In genomic region chr7:107944776-107945175, GRCh38 we compare ENCODE assay signal across 20 cellular contexts. TPM values are rescaled to one million over a fixed set of nuclear protein-coding genes. Genes with fewer than 3 reads are reported as not detected.
DNase-seq lines count a peak whose midpoint lies in the region; ATAC-seq and TF ChIP-seq lines count a peak whose summit lies in the region.
"Had no signal": no experiment of that assay in that cellular context is flagged by ENCODE, and none has a peak within 500 bp of the region (broad histone marks: within the 10 kb centered on the region; RNA-seq: fewer than 3 reads in every experiment).

No MANE protein-coding gene starts in this region.

- H3K4me3 ChIP-seq in HEK293 (ENCODE audit: low read depth, low read length) (no peak overlapping the region), esophagus muscularis mucosa (no peak overlapping the region), testis (no peak overlapping the region)

- CTCF ChIA-PET in HEK293 (lab: Yijun Ruan, JAX), result no interaction called here
- CTCF ChIA-PET in activated CD4-positive, alpha-beta T cell treated with anti-CD3 and anti-CD28 coated beads for 36 hours (lab: Charles Lee), result interaction anchor here (0.5 kb wide), 1 partner anchor 328 kb away, joined by 3 read pairs; no protein-coding TSS in a partner anchor

- no peak for TF ChIP-seq EP300 in esophagus muscularis mucosa (IDR thresholded peaks at IDR 0.05)

- H3K9me3 ChIP-seq in HEK293 (ENCODE audit: control insufficient read depth, insufficient read depth, low read depth, low read length) (no peaks in the 10 kb centered on the region), esophagus muscularis mucosa (no peaks in the 10 kb centered on the region), testis (no peaks in the 10 kb centered on the region)

- H3K27me3 Mint-ChIP-seq in nephron (ENCODE audit: low read depth), result no peaks in the 10 kb centered on the region
- H3K27me3 Mint-ChIP-seq in activated CD4-positive, alpha-beta T cell treated with anti-CD3 and anti-CD28 coated beads for 36 hours, result no peaks in the 10 kb centered on the region

- peaks cover 48% of the 10 kb centered on the region for H3K4me1 Mint-ChIP-seq in nephron
- H3K4me1 Mint-ChIP-seq in activated CD4-positive, alpha-beta T cell treated with anti-CD3 and anti-CD28 coated beads for 36 hours, result no peaks in the 10 kb centered on the region

- no peak for DNase-seq in esophagus muscularis mucosa (ENCODE audit: extremely low spot score)
- DNase-seq in testis, result no peak
- DNase-seq in NCI-H2171 (lab: John Stamatoyannopoulos, UW), result no peak
- DNase-seq in activated CD4-positive, alpha-beta T cell treated with anti-CD3 and anti-CD28 coated beads for 36 hours, result no peak
- DNase-seq in ecto neural progenitor cell (ENCODE audit: low spot score), result no peak
- DNase-seq: AML-193; C1 segment of cervical spinal cord; CD8-positive, alpha-beta T cell; DND-41; H7; HFFc6; IMR-90; NCI-H1105; NCI-H146; NCI-H2029 treated with DMSO at 0.1 percent for 48 hours; NCI-H526; Right ventricle myocardium superior had no signal

- H3K36me3 Mint-ChIP-seq in nephron (ENCODE audit: low read depth), result peaks cover 89% of the 10 kb centered on the region
- H3K36me3 Mint-ChIP-seq in activated CD4-positive, alpha-beta T cell treated with anti-CD3 and anti-CD28 coated beads for 36 hours (ENCODE audit: low read depth), result peaks cover 4% of the 10 kb centered on the region

- no peak for ATAC-seq in activated CD4-positive, alpha-beta T cell treated with anti-CD3 and anti-CD28 coated beads for 36 hours
- ATAC-seq: CD8-positive, alpha-beta T cell had no signal

- H3K4me1 ChIP-seq in HEK293 (ENCODE audit: control insufficient read depth, insufficient read depth, low read length), result peaks cover 2% of the 10 kb centered on the region; the same call in 1 of the 2 replicates
- peaks cover 58 to 80% (median 79%) of the 10 kb centered on the region in 4 donors for H3K4me1 ChIP-seq in esophagus muscularis mucosa
- H3K4me1 ChIP-seq in testis, result peaks cover 24% of the 10 kb centered on the region

- intact Hi-C loops in esophagus muscularis mucosa (cut with DNase I) (no loop called here), testis (cut with DNase I; ENCODE audit: low total_unique reads) (no loop called here)
- intact Hi-C loops in activated CD4-positive, alpha-beta T cell treated with anti-CD3 and anti-CD28 coated beads for 36 hours (cut with DNase I, micrococcal nuclease), result no loop called here

- H3K27ac ChIP-seq in HEK293 (ENCODE audit: extremely low read depth, low read depth, low read length), result no peak overlapping the region
- peak overlapping the region; percentile 43 to 86 (median 60) for H3K27ac ChIP-seq in esophagus muscularis mucosa (replicated peaks in 1 of 4)
- H3K27ac ChIP-seq in testis, result peak overlapping the region; percentile 29 to 65
- H3K27ac ChIP-seq: KMS-11 had no signal

- no peaks in the 10 kb centered on the region for H3K9me3 Mint-ChIP-seq in nephron
- H3K9me3 Mint-ChIP-seq in activated CD4-positive, alpha-beta T cell treated with anti-CD3 and anti-CD28 coated beads for 36 hours (ENCODE audit: low read depth), result no peaks in the 10 kb centered on the region
- H3K9me3 Mint-ChIP-seq: CD8-positive, alpha-beta T cell; HFFc6 had no signal

- peak overlapping the region in 2 of 3 experiments; percentile 20 to 65 for H3K27ac Mint-ChIP-seq in nephron
- no peak overlapping the region for H3K27ac Mint-ChIP-seq in activated CD4-positive, alpha-beta T cell treated with anti-CD3 and anti-CD28 coated beads for 36 hours
- H3K27ac Mint-ChIP-seq: CD8-positive, alpha-beta T cell had no signal

- H3K4me3 Mint-ChIP-seq in nephron, result no peak overlapping the region
- H3K4me3 Mint-ChIP-seq in activated CD4-positive, alpha-beta T cell treated with anti-CD3 and anti-CD28 coated beads for 36 hours, result no peak overlapping the region
- H3K4me3 Mint-ChIP-seq: CD8-positive, alpha-beta T cell; HFFc6 had no signal

- POLR2A ChIA-PET in HEK293 (lab: Yijun Ruan, JAX), result no interaction called here
- POLR2A ChIA-PET in activated CD4-positive, alpha-beta T cell treated with anti-CD3 and anti-CD28 coated beads for 36 hours (lab: Charles Lee), result no interaction called here

- H3K36me3 ChIP-seq in HEK293 (ENCODE audit: control insufficient read depth in 2 of 2, insufficient read depth in 1 of 2, low read length in 2 of 2) (peaks cover 4 to 39% of the 10 kb centered on the region in 2 experiments), esophagus muscularis mucosa (peaks cover 0 to 73% (median 46%) of the 10 kb centered on the region in 4 donors), testis (ENCODE audit: low read depth, missing control alignments) (no peaks in the 10 kb centered on the region)

- no peak for TF ChIP-seq POLR2A in esophagus muscularis mucosa (IDR thresholded peaks at IDR 0.05; ENCODE audit: low read depth)
- no peak for TF ChIP-seq POLR2A in testis (IDR thresholded peaks at IDR 0.05)

- TF ChIP-seq CTCF in HEK293 (tag by site-specific recombination; IDR thresholded peaks at IDR 0.05) (no peak), esophagus muscularis mucosa (IDR thresholded peaks at IDR 0.05) (no peak), nephron (IDR thresholded peaks at IDR 0.05; ENCODE audit: unreplicated experiment in 3 of 3) (no peak), testis (IDR thresholded peaks at IDR 0.05) (no peak)

- H3K27me3 ChIP-seq in esophagus muscularis mucosa (no peaks in the 10 kb centered on the region), testis (no peaks in the 10 kb centered on the region)

TF ChIP-seq in HEK293, 187 proteins besides CTCF, POLR2A, EP300 and RAD21:
- TF ChIP-seq KLF7 (tag by site-specific recombination; IDR thresholded peaks at IDR 0.05; ENCODE audit: borderline replicate concordance) (no peak), ZNF664 (tag by site-specific recombination; IDR thresholded peaks at IDR 0.05) (0 out of 2 replicates have a peak, but pooled peaks have one; percentile 5)
TF ChIP-seq in HEK293: peak in this region for 1.

RNA-seq across cellular contexts. Expression of gene DLD, which starts 53.8 kb away (rescaled TPM):
- total RNA-seq in esophagus muscularis mucosa (100 to 1,000 TPM in 3 of 4 donors, 10 to 100 TPM in 1; 99.9 to 135 (median 119) TPM), testis (10 to 100 TPM; 50.2 to 57.3 TPM)
- polyA plus RNA-seq in testis (ENCODE audit: insufficient read depth, low read depth, low replicate concordance), result 63.7 TPM
- 100 to 1,000 TPM in 1 of 2 experiments, 10 to 100 TPM in 1; 71.4 to 101 TPM for total RNA-seq in activated CD4-positive, alpha-beta T cell treated with anti-CD3 and anti-CD28 coated beads for 36 hours

RNA-seq across cellular contexts. Expression of gene LAMB1, which starts 58.2 kb away (rescaled TPM):
- 100 to 1,000 TPM; 167 to 240 (median 219) TPM for total RNA-seq in esophagus muscularis mucosa
- 10 to 100 TPM; 42.0 to 65.2 TPM for total RNA-seq in testis
- 43.1 TPM for polyA plus RNA-seq in testis (ENCODE audit: insufficient read depth, low read depth, low replicate concordance)
- under 1 TPM in 1 of 2 experiments, not detected in 1; 0.16 TPM for total RNA-seq in activated CD4-positive, alpha-beta T cell treated with anti-CD3 and anti-CD28 coated beads for 36 hours
- total RNA-seq: CD8-positive, alpha-beta T cell had no signal

Comparison
In these comparisons a context has a peak if more than half of its experiments do, and no peak if none do; other contexts are left out.
1. RNA of gene LAMB1, which starts 58.2 kb away (total RNA-seq): 167 to 240 TPM in esophagus muscularis mucosa and 42.0 to 65.2 TPM in testis; 0.16 TPM in activated CD4-positive, alpha-beta T cell treated with anti-CD3 and anti-CD28 coated beads for 36 hours; every median in the first group is over 10 times any median in the second.